In genomic region chr10:31721166-31721565, GRCh38 we compare ENCODE assay signal across 26 cellular contexts.
"Had no signal": no experiment of that assay in that cellular context is flagged by ENCODE, and none has a peak within 500 bp of the region (broad histone marks: within the 10 kb centered on the region; RNA-seq: fewer than 3 reads in every experiment).

No MANE protein-coding gene starts in this region.

- DNase-seq: colonic mucosa; effector CD8-positive, alpha-beta T cell; erythroblast; esophagus squamous epithelium; foreskin melanocyte; glutamatergic neuron; heart right ventricle; hippocampal formation; left cardiac atrium; left lung; mammary epithelial cell; mesendoderm; midbrain; naive thymus-derived CD4-positive, alpha-beta T cell; ovary; posterior cingulate gyrus; psoas muscle; right cardiac atrium; sigmoid colon; spleen; stimulated activated CD4-positive, alpha-beta T cell treated with anti-CD3 and anti-CD28 coated beads, Interleukin-4, amount 100 ng/mL, for 4 hours; stimulated activated naive B cell treated with anti-CD40 and anti-IgM and Interleukin-4, amounts not matched to agents 10 μg/mL and 1 μg/mL and 100 μg/mL, for 72 hours; upper lobe of left lung had no signal

- H3K4me1 ChIP-seq: colonic mucosa, esophagus squamous epithelium, left lung, neural progenitor cell, psoas muscle, spleen, tibial nerve, upper lobe of left lung had no signal

- H3K27me3 ChIP-seq: colonic mucosa, esophagus squamous epithelium, heart right ventricle, left lung, neural progenitor cell, ovary, sigmoid colon, spleen, tibial nerve, upper lobe of left lung had no signal

- H3K9me3 ChIP-seq: colonic mucosa, heart right ventricle, ovary, psoas muscle, sigmoid colon, spleen, thoracic aorta, upper lobe of left lung had no signal

- H3K36me3 ChIP-seq: colonic mucosa, esophagus squamous epithelium, heart right ventricle, left lung, neural progenitor cell, ovary, sigmoid colon, spleen, thoracic aorta, tibial nerve, upper lobe of left lung had no signal

- H3K4me3 ChIP-seq: colonic mucosa, esophagus squamous epithelium, heart right ventricle, left lung, neural progenitor cell, ovary, psoas muscle, sigmoid colon, spleen, thoracic aorta, tibial nerve, upper lobe of left lung had no signal

- H3K27ac ChIP-seq: colonic mucosa, esophagus squamous epithelium, heart right ventricle, left lung, neural progenitor cell, ovary, psoas muscle, sigmoid colon, spleen, thoracic aorta, tibial nerve, upper lobe of left lung had no signal

- ATAC-seq: heart right ventricle; left cardiac atrium; left lung; naive thymus-derived CD4-positive, alpha-beta T cell; psoas muscle; right cardiac atrium; stimulated activated naive B cell treated with anti-CD40 and anti-IgM and Interleukin-4, amounts not matched to agents 10 μg/mL and 1 μg/mL and 100 μg/mL, for 72 hours had no signal
